Comparison of ENCODE assay signal across 1 cellular context in the genomic region with DNA sequence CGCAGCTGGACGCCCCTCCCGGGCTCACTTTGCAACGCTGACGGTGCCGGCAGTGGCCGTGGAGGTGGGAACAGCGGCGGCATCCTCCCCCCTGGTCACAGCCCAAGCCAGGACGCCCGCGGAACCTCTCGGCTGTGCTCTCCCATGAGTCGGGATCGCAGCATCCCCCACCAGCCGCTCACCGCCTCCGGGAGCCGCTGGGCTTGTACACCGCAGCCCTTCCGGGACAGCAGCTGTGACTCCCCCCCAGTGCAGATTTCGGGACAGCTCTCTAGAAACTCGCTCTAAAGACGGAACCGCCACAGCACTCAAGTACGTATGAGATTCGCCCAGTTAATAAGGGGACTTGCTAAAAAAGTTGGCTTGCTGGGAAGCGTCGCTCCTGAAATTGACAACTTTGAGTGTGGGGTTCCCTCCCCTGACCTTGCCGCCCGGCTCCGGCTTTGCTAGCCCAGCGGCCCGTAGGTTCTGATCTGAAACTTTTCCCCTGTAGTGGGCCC.
A peak's percentile ranks its signal among the peaks of the same experiment; 100 is the strongest.
TF ChIP-seq lines count a peak whose summit lies in the region.

No MANE protein-coding gene starts in this region.

TF ChIP-seq in HepG2, 621 proteins besides CTCF, POLR2A, EP300 and RAD21 (continued from another document):
- TF ChIP-seq EED (CRISPR knock-in tag; IDR thresholded peaks at IDR 0.05) (no peak), TSC22D2 (CRISPR knock-in tag; IDR thresholded peaks at IDR 0.05; ENCODE audit: borderline replicate concordance) (no peak), CEBPG (CRISPR knock-in tag; IDR thresholded peaks at IDR 0.05) (no peak), POLR2AphosphoS2 (IDR thresholded peaks at IDR 0.05; ENCODE audit: low read depth, low read length) (no peak), DMAP1 (CRISPR knock-in tag; IDR thresholded peaks at IDR 0.05) (0 out of 2 replicates have a peak, but pooled peaks have one; percentile 9), REPIN1 (CRISPR knock-in tag; IDR thresholded peaks at IDR 0.05; ENCODE audit: borderline replicate concordance, low read depth) (no peak), SMC3 (IDR thresholded peaks at IDR 0.05; ENCODE audit: low read length) (no peak), ZEB1 (IDR thresholded peaks at IDR 0.05; ENCODE audit: insufficient replicate concordance, low read depth) (no peak), ZNF720 (CRISPR knock-in tag; IDR thresholded peaks at IDR 0.05) (no peak), NR2F6 (IDR thresholded peaks at IDR 0.05) (no peak), NR2F6 (CRISPR knock-in tag; IDR thresholded peaks at IDR 0.05) (no peak), NFYB (CRISPR knock-in tag; IDR thresholded peaks at IDR 0.05) (no peak), KAT7 (CRISPR knock-in tag; IDR thresholded peaks at IDR 0.05; ENCODE audit: borderline replicate concordance) (no peak), TRIM24 (CRISPR knock-in tag; IDR thresholded peaks at IDR 0.05) (no peak), MXD4 (CRISPR knock-in tag; IDR thresholded peaks at IDR 0.05) (no peak), SMARCC2 (IDR thresholded peaks at IDR 0.05) (no peak)
- TF ChIP-seq, protein P1, sequence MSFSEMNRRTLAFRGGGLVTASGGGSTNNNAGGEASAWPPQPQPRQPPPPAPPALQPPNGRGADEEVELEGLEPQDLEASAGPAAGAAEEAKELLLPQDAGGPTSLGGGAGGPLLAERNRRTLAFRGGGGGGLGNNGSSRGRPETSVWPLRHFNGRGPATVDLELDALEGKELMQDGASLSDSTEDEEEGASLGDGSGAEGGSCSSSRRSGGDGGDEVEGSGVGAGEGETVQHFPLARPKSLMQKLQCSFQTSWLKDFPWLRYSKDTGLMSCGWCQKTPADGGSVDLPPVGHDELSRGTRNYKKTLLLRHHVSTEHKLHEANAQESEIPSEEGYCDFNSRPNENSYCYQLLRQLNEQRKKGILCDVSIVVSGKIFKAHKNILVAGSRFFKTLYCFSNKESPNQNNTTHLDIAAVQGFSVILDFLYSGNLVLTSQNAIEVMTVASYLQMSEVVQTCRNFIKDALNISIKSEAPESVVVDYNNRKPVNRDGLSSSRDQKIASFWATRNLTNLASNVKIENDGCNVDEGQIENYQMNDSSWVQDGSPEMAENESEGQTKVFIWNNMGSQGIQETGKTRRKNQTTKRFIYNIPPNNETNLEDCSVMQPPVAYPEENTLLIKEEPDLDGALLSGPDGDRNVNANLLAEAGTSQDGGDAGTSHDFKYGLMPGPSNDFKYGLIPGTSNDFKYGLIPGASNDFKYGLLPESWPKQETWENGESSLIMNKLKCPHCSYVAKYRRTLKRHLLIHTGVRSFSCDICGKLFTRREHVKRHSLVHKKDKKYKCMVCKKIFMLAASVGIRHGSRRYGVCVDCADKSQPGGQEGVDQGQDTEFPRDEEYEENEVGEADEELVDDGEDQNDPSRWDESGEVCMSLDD (CRISPR knock-in tag; IDR thresholded peaks at IDR 0.05; ENCODE audit: borderline replicate concordance), result no peak
- TF ChIP-seq, protein P2, sequence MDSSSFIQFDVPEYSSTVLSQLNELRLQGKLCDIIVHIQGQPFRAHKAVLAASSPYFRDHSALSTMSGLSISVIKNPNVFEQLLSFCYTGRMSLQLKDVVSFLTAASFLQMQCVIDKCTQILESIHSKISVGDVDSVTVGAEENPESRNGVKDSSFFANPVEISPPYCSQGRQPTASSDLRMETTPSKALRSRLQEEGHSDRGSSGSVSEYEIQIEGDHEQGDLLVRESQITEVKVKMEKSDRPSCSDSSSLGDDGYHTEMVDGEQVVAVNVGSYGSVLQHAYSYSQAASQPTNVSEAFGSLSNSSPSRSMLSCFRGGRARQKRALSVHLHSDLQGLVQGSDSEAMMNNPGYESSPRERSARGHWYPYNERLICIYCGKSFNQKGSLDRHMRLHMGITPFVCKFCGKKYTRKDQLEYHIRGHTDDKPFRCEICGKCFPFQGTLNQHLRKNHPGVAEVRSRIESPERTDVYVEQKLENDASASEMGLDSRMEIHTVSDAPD (CRISPR knock-in tag; IDR thresholded peaks at IDR 0.05), result no peak
- TF ChIP-seq, protein P3, sequence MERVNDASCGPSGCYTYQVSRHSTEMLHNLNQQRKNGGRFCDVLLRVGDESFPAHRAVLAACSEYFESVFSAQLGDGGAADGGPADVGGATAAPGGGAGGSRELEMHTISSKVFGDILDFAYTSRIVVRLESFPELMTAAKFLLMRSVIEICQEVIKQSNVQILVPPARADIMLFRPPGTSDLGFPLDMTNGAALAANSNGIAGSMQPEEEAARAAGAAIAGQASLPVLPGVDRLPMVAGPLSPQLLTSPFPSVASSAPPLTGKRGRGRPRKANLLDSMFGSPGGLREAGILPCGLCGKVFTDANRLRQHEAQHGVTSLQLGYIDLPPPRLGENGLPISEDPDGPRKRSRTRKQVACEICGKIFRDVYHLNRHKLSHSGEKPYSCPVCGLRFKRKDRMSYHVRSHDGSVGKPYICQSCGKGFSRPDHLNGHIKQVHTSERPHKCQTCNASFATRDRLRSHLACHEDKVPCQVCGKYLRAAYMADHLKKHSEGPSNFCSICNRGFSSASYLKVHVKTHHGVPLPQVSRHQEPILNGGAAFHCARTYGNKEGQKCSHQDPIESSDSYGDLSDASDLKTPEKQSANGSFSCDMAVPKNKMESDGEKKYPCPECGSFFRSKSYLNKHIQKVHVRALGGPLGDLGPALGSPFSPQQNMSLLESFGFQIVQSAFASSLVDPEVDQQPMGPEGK (CRISPR knock-in tag; IDR thresholded peaks at IDR 0.05), result 0 out of 2 replicates have a peak, but pooled peaks have one; percentile 10
- TF ChIP-seq, protein P4, sequence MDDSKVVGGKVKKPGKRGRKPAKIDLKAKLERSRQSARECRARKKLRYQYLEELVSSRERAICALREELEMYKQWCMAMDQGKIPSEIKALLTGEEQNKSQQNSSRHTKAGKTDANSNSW (CRISPR knock-in tag; IDR thresholded peaks at IDR 0.05; ENCODE audit: borderline replicate concordance), result no peak
- TF ChIP-seq, protein P5, sequence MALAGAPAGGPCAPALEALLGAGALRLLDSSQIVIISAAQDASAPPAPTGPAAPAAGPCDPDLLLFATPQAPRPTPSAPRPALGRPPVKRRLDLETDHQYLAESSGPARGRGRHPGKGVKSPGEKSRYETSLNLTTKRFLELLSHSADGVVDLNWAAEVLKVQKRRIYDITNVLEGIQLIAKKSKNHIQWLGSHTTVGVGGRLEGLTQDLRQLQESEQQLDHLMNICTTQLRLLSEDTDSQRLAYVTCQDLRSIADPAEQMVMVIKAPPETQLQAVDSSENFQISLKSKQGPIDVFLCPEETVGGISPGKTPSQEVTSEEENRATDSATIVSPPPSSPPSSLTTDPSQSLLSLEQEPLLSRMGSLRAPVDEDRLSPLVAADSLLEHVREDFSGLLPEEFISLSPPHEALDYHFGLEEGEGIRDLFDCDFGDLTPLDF (CRISPR knock-in tag; IDR thresholded peaks at IDR 0.05), result no peak
- TF ChIP-seq, protein P6, sequence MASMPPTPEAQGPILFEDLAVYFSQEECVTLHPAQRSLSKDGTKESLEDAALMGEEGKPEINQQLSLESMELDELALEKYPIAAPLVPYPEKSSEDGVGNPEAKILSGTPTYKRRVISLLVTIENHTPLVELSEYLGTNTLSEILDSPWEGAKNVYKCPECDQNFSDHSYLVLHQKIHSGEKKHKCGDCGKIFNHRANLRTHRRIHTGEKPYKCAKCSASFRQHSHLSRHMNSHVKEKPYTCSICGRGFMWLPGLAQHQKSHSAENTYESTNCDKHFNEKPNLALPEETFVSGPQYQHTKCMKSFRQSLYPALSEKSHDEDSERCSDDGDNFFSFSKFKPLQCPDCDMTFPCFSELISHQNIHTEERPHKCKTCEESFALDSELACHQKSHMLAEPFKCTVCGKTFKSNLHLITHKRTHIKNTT (CRISPR knock-in tag; IDR thresholded peaks at IDR 0.05), result no peak
- TF ChIP-seq, protein P7, sequence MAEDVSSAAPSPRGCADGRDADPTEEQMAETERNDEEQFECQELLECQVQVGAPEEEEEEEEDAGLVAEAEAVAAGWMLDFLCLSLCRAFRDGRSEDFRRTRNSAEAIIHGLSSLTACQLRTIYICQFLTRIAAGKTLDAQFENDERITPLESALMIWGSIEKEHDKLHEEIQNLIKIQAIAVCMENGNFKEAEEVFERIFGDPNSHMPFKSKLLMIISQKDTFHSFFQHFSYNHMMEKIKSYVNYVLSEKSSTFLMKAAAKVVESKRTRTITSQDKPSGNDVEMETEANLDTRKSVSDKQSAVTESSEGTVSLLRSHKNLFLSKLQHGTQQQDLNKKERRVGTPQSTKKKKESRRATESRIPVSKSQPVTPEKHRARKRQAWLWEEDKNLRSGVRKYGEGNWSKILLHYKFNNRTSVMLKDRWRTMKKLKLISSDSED (CRISPR knock-in tag; IDR thresholded peaks at IDR 0.05), result 0 out of 2 replicates have a peak, but pooled peaks have one; percentile 41
- TF ChIP-seq, protein P8, sequence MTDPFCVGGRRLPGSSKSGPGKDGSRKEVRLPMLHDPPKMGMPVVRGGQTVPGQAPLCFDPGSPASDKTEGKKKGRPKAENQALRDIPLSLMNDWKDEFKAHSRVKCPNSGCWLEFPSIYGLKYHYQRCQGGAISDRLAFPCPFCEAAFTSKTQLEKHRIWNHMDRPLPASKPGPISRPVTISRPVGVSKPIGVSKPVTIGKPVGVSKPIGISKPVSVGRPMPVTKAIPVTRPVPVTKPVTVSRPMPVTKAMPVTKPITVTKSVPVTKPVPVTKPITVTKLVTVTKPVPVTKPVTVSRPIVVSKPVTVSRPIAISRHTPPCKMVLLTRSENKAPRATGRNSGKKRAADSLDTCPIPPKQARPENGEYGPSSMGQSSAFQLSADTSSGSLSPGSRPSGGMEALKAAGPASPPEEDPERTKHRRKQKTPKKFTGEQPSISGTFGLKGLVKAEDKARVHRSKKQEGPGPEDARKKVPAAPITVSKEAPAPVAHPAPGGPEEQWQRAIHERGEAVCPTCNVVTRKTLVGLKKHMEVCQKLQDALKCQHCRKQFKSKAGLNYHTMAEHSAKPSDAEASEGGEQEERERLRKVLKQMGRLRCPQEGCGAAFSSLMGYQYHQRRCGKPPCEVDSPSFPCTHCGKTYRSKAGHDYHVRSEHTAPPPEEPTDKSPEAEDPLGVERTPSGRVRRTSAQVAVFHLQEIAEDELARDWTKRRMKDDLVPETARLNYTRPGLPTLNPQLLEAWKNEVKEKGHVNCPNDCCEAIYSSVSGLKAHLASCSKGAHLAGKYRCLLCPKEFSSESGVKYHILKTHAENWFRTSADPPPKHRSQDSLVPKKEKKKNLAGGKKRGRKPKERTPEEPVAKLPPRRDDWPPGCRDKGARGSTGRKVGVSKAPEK (CRISPR knock-in tag; IDR thresholded peaks at IDR 0.05; ENCODE audit: borderline replicate concordance), result no peak
